ENCODE assay signal across 13 cellular contexts in the genomic region with DNA sequence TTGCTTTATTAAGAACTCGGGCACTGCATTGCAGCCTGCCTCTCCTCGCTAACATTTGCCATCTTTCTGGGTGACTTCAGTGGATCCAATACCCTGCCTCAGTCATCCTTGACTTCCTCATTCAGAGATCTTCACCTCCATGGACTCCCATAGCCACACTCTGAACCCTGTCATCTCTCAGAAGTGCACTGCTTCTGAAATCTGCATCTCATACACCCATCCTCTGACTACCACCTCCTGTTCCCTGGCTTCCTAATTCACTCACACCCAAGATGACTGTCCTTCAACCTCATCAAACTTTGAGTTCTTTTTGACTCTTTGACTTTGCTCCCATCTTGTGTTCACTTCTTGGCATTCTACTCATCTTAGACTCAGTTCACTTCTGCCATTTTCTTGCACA. TPM values are rescaled to one million over a fixed set of nuclear protein-coding genes. Genes with fewer than 3 reads are reported as not detected.
DNase-seq lines count a peak whose midpoint lies in the region; ATAC-seq, FAIRE-seq and TF ChIP-seq lines count a peak whose summit lies in the region.
"Had no signal": no experiment of that assay in that cellular context is flagged by ENCODE, and none has a peak within 500 bp of the region (broad histone marks: within the 10 kb centered on the region; RNA-seq: fewer than 3 reads in every experiment).

No MANE protein-coding gene starts in this region.

- no peak overlapping the region for H3K4me2 ChIP-seq in astrocyte (ENCODE audit: low read length)

- H3K4me1 ChIP-seq in astrocyte (ENCODE audit: insufficient read depth, low read length) (no peaks in the 10 kb centered on the region), left lung (peaks cover 0 to 14% of the 10 kb centered on the region in 2 donors)

- no peaks in the 10 kb centered on the region for H3K27me3 ChIP-seq in astrocyte (ENCODE audit: insufficient read depth, low read length)
- no peaks in the 10 kb centered on the region for H3K27me3 ChIP-seq in left lung

- no peak overlapping the region for H3K4me3 Mint-ChIP-seq in astrocyte (ENCODE audit: unreplicated experiment)
- H3K4me3 Mint-ChIP-seq: memory B cell had no signal

- no peak for DNase-seq in astrocyte (ENCODE audit: low read depth)
- no peak for DNase-seq in left lung
- no peak for DNase-seq in ACHN
- DNase-seq in COLO668 (lab: John Stamatoyannopoulos, UW; ENCODE audit: unreplicated experiment), result no peak
- DNase-seq in cortex of kidney (lab: John Stamatoyannopoulos, UW), result no peak
- DNase-seq: DMS53, foreskin fibroblast, NCI-H526 treated with DMSO at 0.1 percent for 48 hours had no signal

- intact Hi-C loops in left lung (cut with DNase I), result no loop called here

- in situ Hi-C loops in ACHN (cut with HindIII; ENCODE audit: low pct_ligation_motif_present, low pct_unique_long_range_greater_than_20kb, low sequenced_read_pairs), result no loop called here

- TF ChIP-seq CTCF in astrocyte (IDR thresholded peaks at IDR 0.05; ENCODE audit: insufficient read depth, low read depth, low read length), result no peak
- no peak for TF ChIP-seq CTCF in left lung (IDR thresholded peaks at IDR 0.05)

- H3K79me2 ChIP-seq in astrocyte (ENCODE audit: insufficient read depth, low read length), result no peaks in the 10 kb centered on the region

- H3K4me1 Mint-ChIP-seq in astrocyte (ENCODE audit: low read depth, unreplicated experiment), result no peaks in the 10 kb centered on the region

- H3K9me3 ChIP-seq in astrocyte (ENCODE audit: insufficient read depth, low read depth, low read length) (no peaks in the 10 kb centered on the region), left lung (no peaks in the 10 kb centered on the region)

- ATAC-seq in GM18520 (IDR thresholded peaks at IDR 0.05; ENCODE audit: unreplicated experiment) (peak; percentile 7), GM21515 (IDR thresholded peaks at IDR 0.05; ENCODE audit: unreplicated experiment) (peak; percentile 13), HG03175 (IDR thresholded peaks at IDR 0.05; ENCODE audit: unreplicated experiment) (peak; percentile 12), left lung (no peak)

- H3K27ac Mint-ChIP-seq in astrocyte (ENCODE audit: unreplicated experiment), result no peak overlapping the region
- H3K27ac Mint-ChIP-seq: memory B cell had no signal

- H3K36me3 Mint-ChIP-seq in astrocyte (ENCODE audit: low read depth, unreplicated experiment), result no peaks in the 10 kb centered on the region
- H3K36me3 Mint-ChIP-seq: memory B cell had no signal

- no peak overlapping the region for H3K4me3 ChIP-seq in astrocyte (ENCODE audit: insufficient read depth, low read depth, low read length)
- H3K4me3 ChIP-seq in left lung, result no peak overlapping the region

- H3K9me3 Mint-ChIP-seq in astrocyte (ENCODE audit: unreplicated experiment), result no peaks in the 10 kb centered on the region

- H3K9ac ChIP-seq in astrocyte (ENCODE audit: low read length), result no peak overlapping the region

- FAIRE-seq in astrocyte (lab: Jason Lieb, UNC), result peak; percentile 20

- H3K27me3 Mint-ChIP-seq in astrocyte (ENCODE audit: low read depth, unreplicated experiment), result no peaks in the 10 kb centered on the region
- H3K27me3 Mint-ChIP-seq: memory B cell had no signal

- H3K36me3 ChIP-seq in astrocyte (ENCODE audit: insufficient read depth, low read length) (no peaks in the 10 kb centered on the region), left lung (no peaks in the 10 kb centered on the region)

- H4K20me1 ChIP-seq in astrocyte (ENCODE audit: insufficient read depth, low read length), result no peaks in the 10 kb centered on the region

- H3K27ac ChIP-seq in astrocyte (ENCODE audit: low read depth, low read length) (no peak overlapping the region), left lung (peak overlapping the region in 1 of 2 donors; percentile 84)

- H2AFZ ChIP-seq in astrocyte (ENCODE audit: low read depth, low read length), result no peak overlapping the region

RNA-seq across cellular contexts. Expression of a gene that starts 25.3 kb away (rescaled TPM):
- total RNA-seq in astrocyte (not detected in 2 replicates), left lung (100 to 1,000 TPM; 142 to 255 TPM)
- total RNA-seq: chondrocyte had no signal

Comparison
In these comparisons a context has a peak if more than half of its experiments do, and no peak if none do; other contexts are left out.
1. RNA of a gene that starts 25.3 kb away (total RNA-seq): 142 to 255 TPM in left lung; not detected in astrocyte; every median in the first group is over 100 times any median in the second.